In the genomic region with DNA sequence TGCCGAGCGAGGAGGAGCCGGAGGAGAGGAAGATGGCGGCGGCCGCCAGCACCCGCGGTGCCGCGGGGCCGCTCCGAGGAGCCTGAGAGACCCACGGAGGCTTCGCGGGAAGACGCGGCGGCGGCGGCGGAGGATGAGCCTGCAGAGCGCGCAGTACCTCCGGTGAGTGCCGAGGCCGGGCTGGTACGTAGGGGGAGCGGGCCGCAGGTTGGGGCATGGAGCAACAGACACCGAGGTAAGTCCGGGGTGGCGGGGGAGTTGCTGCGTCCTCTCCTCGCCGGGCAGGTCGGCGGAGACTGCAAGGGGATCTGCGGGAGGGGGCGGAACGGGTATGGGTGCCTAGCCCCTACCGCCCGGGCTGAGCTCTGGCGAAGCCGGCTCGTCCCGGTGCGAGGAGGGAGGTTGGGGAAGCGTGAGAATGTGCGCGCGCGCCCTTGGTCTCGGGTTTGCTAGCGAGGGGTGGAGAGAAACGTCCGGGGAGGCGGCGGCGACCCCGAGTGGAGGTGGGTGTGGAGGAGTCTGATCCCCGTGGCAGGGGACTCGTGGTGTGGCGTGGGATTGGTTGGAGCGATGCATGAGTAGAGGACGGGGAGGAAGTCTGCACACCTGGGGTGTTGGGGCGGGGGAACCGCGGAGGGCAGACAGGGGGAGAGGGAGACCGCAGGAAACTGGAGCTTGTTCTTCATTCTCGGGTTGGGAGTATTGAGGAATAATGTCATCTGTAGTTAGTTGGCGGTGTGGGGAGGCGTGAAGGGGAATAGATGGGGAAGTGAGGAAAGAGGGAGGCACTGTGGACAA, we compare ENCODE assay signal across 1 cellular context.
TF ChIP-seq lines count a peak whose summit lies in the region.

A gene with protein sequence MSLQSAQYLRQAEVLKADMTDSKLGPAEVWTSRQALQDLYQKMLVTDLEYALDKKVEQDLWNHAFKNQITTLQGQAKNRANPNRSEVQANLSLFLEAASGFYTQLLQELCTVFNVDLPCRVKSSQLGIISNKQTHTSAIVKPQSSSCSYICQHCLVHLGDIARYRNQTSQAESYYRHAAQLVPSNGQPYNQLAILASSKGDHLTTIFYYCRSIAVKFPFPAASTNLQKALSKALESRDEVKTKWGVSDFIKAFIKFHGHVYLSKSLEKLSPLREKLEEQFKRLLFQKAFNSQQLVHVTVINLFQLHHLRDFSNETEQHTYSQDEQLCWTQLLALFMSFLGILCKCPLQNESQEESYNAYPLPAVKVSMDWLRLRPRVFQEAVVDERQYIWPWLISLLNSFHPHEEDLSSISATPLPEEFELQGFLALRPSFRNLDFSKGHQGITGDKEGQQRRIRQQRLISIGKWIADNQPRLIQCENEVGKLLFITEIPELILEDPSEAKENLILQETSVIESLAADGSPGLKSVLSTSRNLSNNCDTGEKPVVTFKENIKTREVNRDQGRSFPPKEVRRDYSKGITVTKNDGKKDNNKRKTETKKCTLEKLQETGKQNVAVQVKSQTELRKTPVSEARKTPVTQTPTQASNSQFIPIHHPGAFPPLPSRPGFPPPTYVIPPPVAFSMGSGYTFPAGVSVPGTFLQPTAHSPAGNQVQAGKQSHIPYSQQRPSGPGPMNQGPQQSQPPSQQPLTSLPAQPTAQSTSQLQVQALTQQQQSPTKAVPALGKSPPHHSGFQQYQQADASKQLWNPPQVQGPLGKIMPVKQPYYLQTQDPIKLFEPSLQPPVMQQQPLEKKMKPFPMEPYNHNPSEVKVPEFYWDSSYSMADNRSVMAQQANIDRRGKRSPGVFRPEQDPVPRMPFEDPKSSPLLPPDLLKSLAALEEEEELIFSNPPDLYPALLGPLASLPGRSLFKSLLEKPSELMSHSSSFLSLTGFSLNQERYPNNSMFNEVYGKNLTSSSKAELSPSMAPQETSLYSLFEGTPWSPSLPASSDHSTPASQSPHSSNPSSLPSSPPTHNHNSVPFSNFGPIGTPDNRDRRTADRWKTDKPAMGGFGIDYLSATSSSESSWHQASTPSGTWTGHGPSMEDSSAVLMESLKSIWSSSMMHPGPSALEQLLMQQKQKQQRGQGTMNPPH (plus strand): TSS at position 12 of the 798 bp plus-strand sequence. CDS start 122 bp downstream, at position 134.

TF ChIP-seq in WTC11, 78 proteins besides CTCF, POLR2A, EP300 and RAD21 (continued from another document):
- TF ChIP-seq, protein P1, sequence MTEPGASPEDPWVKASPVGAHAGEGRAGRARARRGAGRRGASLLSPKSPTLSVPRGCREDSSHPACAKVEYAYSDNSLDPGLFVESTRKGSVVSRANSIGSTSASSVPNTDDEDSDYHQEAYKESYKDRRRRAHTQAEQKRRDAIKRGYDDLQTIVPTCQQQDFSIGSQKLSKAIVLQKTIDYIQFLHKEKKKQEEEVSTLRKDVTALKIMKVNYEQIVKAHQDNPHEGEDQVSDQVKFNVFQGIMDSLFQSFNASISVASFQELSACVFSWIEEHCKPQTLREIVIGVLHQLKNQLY (CRISPR knock-in tag; IDR thresholded peaks at IDR 0.05), result no peak
- TF ChIP-seq, protein P2, sequence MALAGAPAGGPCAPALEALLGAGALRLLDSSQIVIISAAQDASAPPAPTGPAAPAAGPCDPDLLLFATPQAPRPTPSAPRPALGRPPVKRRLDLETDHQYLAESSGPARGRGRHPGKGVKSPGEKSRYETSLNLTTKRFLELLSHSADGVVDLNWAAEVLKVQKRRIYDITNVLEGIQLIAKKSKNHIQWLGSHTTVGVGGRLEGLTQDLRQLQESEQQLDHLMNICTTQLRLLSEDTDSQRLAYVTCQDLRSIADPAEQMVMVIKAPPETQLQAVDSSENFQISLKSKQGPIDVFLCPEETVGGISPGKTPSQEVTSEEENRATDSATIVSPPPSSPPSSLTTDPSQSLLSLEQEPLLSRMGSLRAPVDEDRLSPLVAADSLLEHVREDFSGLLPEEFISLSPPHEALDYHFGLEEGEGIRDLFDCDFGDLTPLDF (CRISPR knock-in tag; IDR thresholded peaks at IDR 0.05), result no peak
- 0 out of 2 replicates have a peak, but pooled peaks have one; percentile 30 for TF ChIP-seq FOXP1 (CRISPR knock-in tag; IDR thresholded peaks at IDR 0.05; ENCODE audit: borderline replicate concordance)
- TF ChIP-seq ESRRA (CRISPR knock-in tag; IDR thresholded peaks at IDR 0.05; ENCODE audit: borderline replicate concordance), result no peak
- no peak for TF ChIP-seq TP53 (CRISPR knock-in tag; IDR thresholded peaks at IDR 0.05)
- TF ChIP-seq RELA (CRISPR knock-in tag; IDR thresholded peaks at IDR 0.05; ENCODE audit: borderline replicate concordance), result 0 out of 2 replicates have a peak, but pooled peaks have one; percentile 49
- no peak for TF ChIP-seq IRF2 (CRISPR knock-in tag; IDR thresholded peaks at IDR 0.05; ENCODE audit: borderline replicate concordance, low read depth)
- TF ChIP-seq, protein P3, sequence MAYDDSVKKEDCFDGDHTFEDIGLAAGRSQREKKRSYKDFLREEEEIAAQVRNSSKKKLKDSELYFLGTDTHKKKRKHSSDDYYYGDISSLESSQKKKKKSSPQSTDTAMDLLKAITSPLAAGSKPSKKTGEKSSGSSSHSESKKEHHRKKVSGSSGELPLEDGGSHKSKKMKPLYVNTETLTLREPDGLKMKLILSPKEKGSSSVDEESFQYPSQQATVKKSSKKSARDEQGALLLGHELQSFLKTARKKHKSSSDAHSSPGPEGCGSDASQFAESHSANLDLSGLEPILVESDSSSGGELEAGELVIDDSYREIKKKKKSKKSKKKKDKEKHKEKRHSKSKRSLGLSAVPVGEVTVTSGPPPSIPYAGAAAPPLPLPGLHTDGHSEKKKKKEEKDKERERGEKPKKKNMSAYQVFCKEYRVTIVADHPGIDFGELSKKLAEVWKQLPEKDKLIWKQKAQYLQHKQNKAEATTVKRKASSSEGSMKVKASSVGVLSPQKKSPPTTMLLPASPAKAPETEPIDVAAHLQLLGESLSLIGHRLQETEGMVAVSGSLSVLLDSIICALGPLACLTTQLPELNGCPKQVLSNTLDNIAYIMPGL (CRISPR knock-in tag; IDR thresholded peaks at IDR 0.05), result peak; percentile 78; the same call in 1 of the 2 replicates
- TF ChIP-seq KAT7 (CRISPR knock-in tag; IDR thresholded peaks at IDR 0.05; ENCODE audit: borderline replicate concordance), result no peak
- no peak for TF ChIP-seq ELF4 (CRISPR knock-in tag; IDR thresholded peaks at IDR 0.05; ENCODE audit: low read depth)
- TF ChIP-seq ZNF317 (CRISPR knock-in tag; IDR thresholded peaks at IDR 0.05; ENCODE audit: borderline replicate concordance, low read depth), result no peak
- no peak for TF ChIP-seq NR1H2 (CRISPR knock-in tag; IDR thresholded peaks at IDR 0.05)
- no peak for TF ChIP-seq GRHL2 (CRISPR knock-in tag; IDR thresholded peaks at IDR 0.05; ENCODE audit: insufficient replicate concordance, severe bottlenecking)
- no peak for TF ChIP-seq CREM (CRISPR knock-in tag; IDR thresholded peaks at IDR 0.05)
- TF ChIP-seq ZNF232 (CRISPR knock-in tag; IDR thresholded peaks at IDR 0.05), result no peak
